ENCODE assay signal across 1 cellular context in the genomic region with DNA sequence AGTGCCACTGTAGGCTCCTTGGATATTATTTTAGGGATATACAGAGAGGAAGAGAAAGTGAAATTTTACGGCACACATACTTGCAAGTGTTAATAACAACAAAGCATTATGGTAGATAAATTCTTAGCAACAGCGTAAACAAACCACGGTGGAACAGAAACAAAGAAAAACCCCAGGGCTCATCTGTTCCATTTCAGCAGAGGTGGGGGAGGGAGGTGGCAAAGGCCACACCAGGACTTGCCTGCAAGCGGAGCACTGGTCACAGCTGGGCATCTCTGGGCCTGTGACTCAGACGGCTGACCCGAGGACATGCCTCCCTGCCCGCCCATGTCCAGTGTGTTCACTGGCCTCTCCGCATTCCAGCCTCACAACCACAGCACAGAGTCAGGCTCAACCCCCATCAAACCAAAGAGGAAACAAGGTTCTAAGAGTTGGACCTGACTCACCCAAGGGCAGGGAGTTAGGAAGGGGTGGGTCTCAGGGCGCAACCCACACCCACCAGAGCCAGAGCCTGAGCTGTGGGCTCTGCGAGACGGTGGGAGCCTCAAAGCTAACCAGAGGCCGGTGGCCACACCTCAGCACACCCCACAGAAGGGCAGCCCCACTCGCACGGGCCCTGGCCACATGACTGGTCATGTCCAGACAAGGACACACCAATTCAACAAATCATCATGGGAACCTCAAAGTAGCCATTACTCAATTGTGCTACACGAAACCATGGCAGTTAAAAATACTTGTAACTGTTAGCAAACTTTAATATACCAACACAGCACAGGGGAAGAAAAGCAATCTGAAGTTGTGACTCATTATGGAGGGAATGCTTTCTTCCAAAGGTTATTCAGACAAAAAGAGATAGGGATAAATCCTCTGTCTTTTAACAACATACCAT.
TF ChIP-seq lines count a peak whose summit lies in the region.

No MANE protein-coding gene starts in this region.

TF ChIP-seq in HepG2, 621 proteins besides CTCF, POLR2A, EP300 and RAD21 (continued from another document and continues in another):
- TF ChIP-seq, protein P1, sequence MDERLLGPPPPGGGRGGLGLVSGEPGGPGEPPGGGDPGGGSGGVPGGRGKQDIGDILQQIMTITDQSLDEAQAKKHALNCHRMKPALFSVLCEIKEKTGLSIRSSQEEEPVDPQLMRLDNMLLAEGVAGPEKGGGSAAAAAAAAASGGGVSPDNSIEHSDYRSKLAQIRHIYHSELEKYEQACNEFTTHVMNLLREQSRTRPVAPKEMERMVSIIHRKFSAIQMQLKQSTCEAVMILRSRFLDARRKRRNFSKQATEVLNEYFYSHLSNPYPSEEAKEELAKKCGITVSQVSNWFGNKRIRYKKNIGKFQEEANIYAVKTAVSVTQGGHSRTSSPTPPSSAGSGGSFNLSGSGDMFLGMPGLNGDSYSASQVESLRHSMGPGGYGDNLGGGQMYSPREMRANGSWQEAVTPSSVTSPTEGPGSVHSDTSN (CRISPR knock-in tag; IDR thresholded peaks at IDR 0.05): no peak
- peak; percentile 78 for TF ChIP-seq FOXP4 (CRISPR knock-in tag; IDR thresholded peaks at IDR 0.05)
- TF ChIP-seq, protein P2, sequence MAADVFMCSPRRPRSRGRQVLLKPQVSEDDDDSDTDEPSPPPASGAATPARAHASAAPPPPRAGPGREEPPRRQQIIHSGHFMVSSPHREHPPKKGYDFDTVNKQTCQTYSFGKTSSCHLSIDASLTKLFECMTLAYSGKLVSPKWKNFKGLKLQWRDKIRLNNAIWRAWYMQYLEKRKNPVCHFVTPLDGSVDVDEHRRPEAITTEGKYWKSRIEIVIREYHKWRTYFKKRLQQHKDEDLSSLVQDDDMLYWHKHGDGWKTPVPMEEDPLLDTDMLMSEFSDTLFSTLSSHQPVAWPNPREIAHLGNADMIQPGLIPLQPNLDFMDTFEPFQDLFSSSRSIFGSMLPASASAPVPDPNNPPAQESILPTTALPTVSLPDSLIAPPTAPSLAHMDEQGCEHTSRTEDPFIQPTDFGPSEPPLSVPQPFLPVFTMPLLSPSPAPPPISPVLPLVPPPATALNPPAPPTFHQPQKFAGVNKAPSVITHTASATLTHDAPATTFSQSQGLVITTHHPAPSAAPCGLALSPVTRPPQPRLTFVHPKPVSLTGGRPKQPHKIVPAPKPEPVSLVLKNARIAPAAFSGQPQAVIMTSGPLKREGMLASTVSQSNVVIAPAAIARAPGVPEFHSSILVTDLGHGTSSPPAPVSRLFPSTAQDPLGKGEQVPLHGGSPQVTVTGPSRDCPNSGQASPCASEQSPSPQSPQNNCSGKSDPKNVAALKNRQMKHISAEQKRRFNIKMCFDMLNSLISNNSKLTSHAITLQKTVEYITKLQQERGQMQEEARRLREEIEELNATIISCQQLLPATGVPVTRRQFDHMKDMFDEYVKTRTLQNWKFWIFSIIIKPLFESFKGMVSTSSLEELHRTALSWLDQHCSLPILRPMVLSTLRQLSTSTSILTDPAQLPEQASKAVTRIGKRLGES (CRISPR knock-in tag; IDR thresholded peaks at IDR 0.05; ENCODE audit: borderline replicate concordance): no peak
- no peak for TF ChIP-seq PHF5A (CRISPR knock-in tag; IDR thresholded peaks at IDR 0.05; ENCODE audit: low read depth, unreplicated experiment)
- TF ChIP-seq, protein P3, sequence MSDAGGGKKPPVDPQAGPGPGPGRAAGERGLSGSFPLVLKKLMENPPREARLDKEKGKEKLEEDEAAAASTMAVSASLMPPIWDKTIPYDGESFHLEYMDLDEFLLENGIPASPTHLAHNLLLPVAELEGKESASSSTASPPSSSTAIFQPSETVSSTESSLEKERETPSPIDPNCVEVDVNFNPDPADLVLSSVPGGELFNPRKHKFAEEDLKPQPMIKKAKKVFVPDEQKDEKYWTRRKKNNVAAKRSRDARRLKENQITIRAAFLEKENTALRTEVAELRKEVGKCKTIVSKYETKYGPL (CRISPR knock-in tag; IDR thresholded peaks at IDR 0.05): no peak
- 0 out of 2 replicates have a peak, but pooled peaks have one; percentile 62 for TF ChIP-seq BRCA1 (CRISPR knock-in tag; IDR thresholded peaks at IDR 0.05)
- TF ChIP-seq, protein P4, sequence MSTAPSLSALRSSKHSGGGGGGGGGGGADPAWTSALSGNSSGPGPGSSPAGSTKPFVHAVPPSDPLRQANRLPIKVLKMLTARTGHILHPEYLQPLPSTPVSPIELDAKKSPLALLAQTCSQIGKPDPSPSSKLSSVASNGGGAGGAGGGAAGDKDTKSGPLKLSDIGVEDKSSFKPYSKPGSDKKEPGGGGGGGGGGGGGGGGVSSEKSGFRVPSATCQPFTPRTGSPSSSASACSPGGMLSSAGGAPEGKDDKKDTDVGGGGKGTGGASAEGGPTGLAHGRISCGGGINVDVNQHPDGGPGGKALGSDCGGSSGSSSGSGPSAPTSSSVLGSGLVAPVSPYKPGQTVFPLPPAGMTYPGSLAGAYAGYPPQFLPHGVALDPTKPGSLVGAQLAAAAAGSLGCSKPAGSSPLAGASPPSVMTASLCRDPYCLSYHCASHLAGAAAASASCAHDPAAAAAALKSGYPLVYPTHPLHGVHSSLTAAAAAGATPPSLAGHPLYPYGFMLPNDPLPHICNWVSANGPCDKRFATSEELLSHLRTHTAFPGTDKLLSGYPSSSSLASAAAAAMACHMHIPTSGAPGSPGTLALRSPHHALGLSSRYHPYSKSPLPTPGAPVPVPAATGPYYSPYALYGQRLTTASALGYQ (CRISPR knock-in tag; IDR thresholded peaks at IDR 0.05): no peak
- TF ChIP-seq, protein P5, sequence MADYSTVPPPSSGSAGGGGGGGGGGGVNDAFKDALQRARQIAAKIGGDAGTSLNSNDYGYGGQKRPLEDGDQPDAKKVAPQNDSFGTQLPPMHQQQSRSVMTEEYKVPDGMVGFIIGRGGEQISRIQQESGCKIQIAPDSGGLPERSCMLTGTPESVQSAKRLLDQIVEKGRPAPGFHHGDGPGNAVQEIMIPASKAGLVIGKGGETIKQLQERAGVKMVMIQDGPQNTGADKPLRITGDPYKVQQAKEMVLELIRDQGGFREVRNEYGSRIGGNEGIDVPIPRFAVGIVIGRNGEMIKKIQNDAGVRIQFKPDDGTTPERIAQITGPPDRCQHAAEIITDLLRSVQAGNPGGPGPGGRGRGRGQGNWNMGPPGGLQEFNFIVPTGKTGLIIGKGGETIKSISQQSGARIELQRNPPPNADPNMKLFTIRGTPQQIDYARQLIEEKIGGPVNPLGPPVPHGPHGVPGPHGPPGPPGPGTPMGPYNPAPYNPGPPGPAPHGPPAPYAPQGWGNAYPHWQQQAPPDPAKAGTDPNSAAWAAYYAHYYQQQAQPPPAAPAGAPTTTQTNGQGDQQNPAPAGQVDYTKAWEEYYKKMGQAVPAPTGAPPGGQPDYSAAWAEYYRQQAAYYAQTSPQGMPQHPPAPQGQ (CRISPR knock-in tag; IDR thresholded peaks at IDR 0.05; ENCODE audit: borderline replicate concordance): no peak
- TF ChIP-seq, protein P6, sequence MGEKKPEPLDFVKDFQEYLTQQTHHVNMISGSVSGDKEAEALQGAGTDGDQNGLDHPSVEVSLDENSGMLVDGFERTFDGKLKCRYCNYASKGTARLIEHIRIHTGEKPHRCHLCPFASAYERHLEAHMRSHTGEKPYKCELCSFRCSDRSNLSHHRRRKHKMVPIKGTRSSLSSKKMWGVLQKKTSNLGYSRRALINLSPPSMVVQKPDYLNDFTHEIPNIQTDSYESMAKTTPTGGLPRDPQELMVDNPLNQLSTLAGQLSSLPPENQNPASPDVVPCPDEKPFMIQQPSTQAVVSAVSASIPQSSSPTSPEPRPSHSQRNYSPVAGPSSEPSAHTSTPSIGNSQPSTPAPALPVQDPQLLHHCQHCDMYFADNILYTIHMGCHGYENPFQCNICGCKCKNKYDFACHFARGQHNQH (CRISPR knock-in tag; IDR thresholded peaks at IDR 0.05): peak; percentile 75
- peak; percentile 46; the same call in 1 of the 2 replicates for TF ChIP-seq HMG20A (CRISPR knock-in tag; IDR thresholded peaks at IDR 0.05; ENCODE audit: borderline replicate concordance)
- 0 out of 2 replicates have a peak, but pooled peaks have one; percentile 43 for TF ChIP-seq MAZ (IDR thresholded peaks at IDR 0.05; ENCODE audit: borderline replicate concordance, low read depth, low read length)
- TF ChIP-seq MAZ (CRISPR knock-in tag; IDR thresholded peaks at IDR 0.05; ENCODE audit: low read depth): peak; percentile 43; the same call in 1 of the 2 replicates
- TF ChIP-seq, protein P7, sequence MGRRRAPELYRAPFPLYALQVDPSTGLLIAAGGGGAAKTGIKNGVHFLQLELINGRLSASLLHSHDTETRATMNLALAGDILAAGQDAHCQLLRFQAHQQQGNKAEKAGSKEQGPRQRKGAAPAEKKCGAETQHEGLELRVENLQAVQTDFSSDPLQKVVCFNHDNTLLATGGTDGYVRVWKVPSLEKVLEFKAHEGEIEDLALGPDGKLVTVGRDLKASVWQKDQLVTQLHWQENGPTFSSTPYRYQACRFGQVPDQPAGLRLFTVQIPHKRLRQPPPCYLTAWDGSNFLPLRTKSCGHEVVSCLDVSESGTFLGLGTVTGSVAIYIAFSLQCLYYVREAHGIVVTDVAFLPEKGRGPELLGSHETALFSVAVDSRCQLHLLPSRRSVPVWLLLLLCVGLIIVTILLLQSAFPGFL (CRISPR knock-in tag; IDR thresholded peaks at IDR 0.05): no peak
- TF ChIP-seq TFDP1 (CRISPR knock-in tag; IDR thresholded peaks at IDR 0.05; ENCODE audit: borderline replicate concordance): peak; percentile 39; the same call in 1 of the 2 replicates
- 0 out of 2 replicates have a peak, but pooled peaks have one; percentile 92 for TF ChIP-seq ZNF83 (CRISPR knock-in tag; IDR thresholded peaks at IDR 0.05; ENCODE audit: borderline replicate concordance)
- TF ChIP-seq, protein P8, sequence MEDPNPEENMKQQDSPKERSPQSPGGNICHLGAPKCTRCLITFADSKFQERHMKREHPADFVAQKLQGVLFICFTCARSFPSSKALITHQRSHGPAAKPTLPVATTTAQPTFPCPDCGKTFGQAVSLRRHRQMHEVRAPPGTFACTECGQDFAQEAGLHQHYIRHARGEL (CRISPR knock-in tag; IDR thresholded peaks at IDR 0.05): no peak
- TF ChIP-seq ZNF768 (CRISPR knock-in tag; IDR thresholded peaks at IDR 0.05): peak; percentile 94
- TF ChIP-seq ZNF496 (CRISPR knock-in tag; IDR thresholded peaks at IDR 0.05; ENCODE audit: insufficient replicate concordance): no peak
- peak; percentile 50; the same call in 1 of the 2 replicates for TF ChIP-seq ZNF441 (CRISPR knock-in tag; IDR thresholded peaks at IDR 0.05; ENCODE audit: borderline replicate concordance)
- TF ChIP-seq HNRNPLL (IDR thresholded peaks at IDR 0.05; ENCODE audit: low read depth, low read length, poor library complexity, severe bottlenecking): peak; percentile 40
- no peak for TF ChIP-seq PTBP1 (IDR thresholded peaks at IDR 0.05; ENCODE audit: low read depth, low read length, poor library complexity, severe bottlenecking)
- TF ChIP-seq ZBED4 (CRISPR knock-in tag; IDR thresholded peaks at IDR 0.05; ENCODE audit: borderline replicate concordance): no peak; the same call in 1 of the 2 replicates
- TF ChIP-seq, protein P9, sequence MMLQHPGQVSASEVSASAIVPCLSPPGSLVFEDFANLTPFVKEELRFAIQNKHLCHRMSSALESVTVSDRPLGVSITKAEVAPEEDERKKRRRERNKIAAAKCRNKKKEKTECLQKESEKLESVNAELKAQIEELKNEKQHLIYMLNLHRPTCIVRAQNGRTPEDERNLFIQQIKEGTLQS (CRISPR knock-in tag; IDR thresholded peaks at IDR 0.05): peak; percentile 43; the same call in 1 of the 2 replicates
